In genomic region chr3:145767909-145768308, GRCh38 we compare ENCODE assay signal across 12 cellular contexts.
DNase-seq lines count a peak whose midpoint lies in the region; ATAC-seq and FAIRE-seq lines count a peak whose summit lies in the region.
"Had no signal": no experiment of that assay in that cellular context is flagged by ENCODE, and none has a peak within 500 bp of the region (broad histone marks: within the 10 kb centered on the region; RNA-seq: fewer than 3 reads in every experiment).

No MANE protein-coding gene starts in this region.

- no peaks in the 10 kb centered on the region for H3K4me1 ChIP-seq in small intestine (ENCODE audit: control insufficient read depth in 2 of 2, insufficient read depth in 1 of 2, low read depth in 1 of 2, low read length in 1 of 2)
- H3K4me1 ChIP-seq: right atrium auricular region had no signal

- H3K27me3 ChIP-seq in small intestine (ENCODE audit: control insufficient read depth in 2 of 2, insufficient read depth in 2 of 2, low read length in 2 of 2): no peaks in the 10 kb centered on the region
- H3K27me3 ChIP-seq: right atrium auricular region had no signal

- no peaks in the 10 kb centered on the region for H3K36me3 ChIP-seq in small intestine (ENCODE audit: control insufficient read depth in 2 of 2, insufficient read depth in 2 of 2, low read length in 2 of 2)
- H3K36me3 ChIP-seq: right atrium auricular region had no signal

- no peak for ATAC-seq in natural killer cell treated with Interleukin-12 subunit alpha and Interleukin-12 subunit beta and Interleukin-15 and Interleukin-18, amount 100 ng/mL, for 72 hours
- no peak for ATAC-seq in stimulated activated naive B cell treated with anti-CD40 and anti-IgM and Interleukin-4, amounts not matched to agents 10 μg/mL and 1 μg/mL and 100 μg/mL, for 72 hours (replicated peaks)
- ATAC-seq: activated CD8-positive, alpha-beta T cell treated with anti-CD3 and anti-CD28 coated beads, Interleukin-2, amount 10 ng/mL, durations not matched to agents 7 days and 5 days had no signal

- no peak overlapping the region for H3K27ac Mint-ChIP-seq in natural killer cell treated with Interleukin-12 subunit alpha and Interleukin-12 subunit beta and Interleukin-15 and Interleukin-18, amount 100 ng/mL, for 72 hours
- no peak overlapping the region for H3K27ac Mint-ChIP-seq in stimulated activated naive B cell treated with anti-CD40 and anti-IgM and Interleukin-4, amounts not matched to agents 10 μg/mL and 1 μg/mL and 100 μg/mL, for 72 hours
- H3K27ac Mint-ChIP-seq: activated CD8-positive, alpha-beta T cell treated with anti-CD3 and anti-CD28 coated beads, Interleukin-2, amount 10 ng/mL, durations not matched to agents 7 days and 5 days had no signal

- H3K27me3 Mint-ChIP-seq in natural killer cell treated with Interleukin-12 subunit alpha and Interleukin-12 subunit beta and Interleukin-15 and Interleukin-18, amount 100 ng/mL, for 72 hours: no peaks in the 10 kb centered on the region
- no peaks in the 10 kb centered on the region for H3K27me3 Mint-ChIP-seq in stimulated activated naive B cell treated with anti-CD40 and anti-IgM and Interleukin-4, amounts not matched to agents 10 μg/mL and 1 μg/mL and 100 μg/mL, for 72 hours

- 1 to 18% (median 4%) methylated on average over 1 of the region's 1 CpG for WGBS in small intestine, 3 donors

- no peak overlapping the region for H3K27ac ChIP-seq in small intestine (ENCODE audit: low read depth in 1 of 2, low read length in 1 of 2)
- H3K27ac ChIP-seq: epithelial cell of prostate, right atrium auricular region had no signal

- FAIRE-seq in endometrium (lab: Jason Lieb, UNC) (peak; percentile 94), small intestine (lab: Jason Lieb, UNC) (peak; percentile 47)
- FAIRE-seq: RCC 7860 had no signal

- H3K36me3 Mint-ChIP-seq in natural killer cell treated with Interleukin-12 subunit alpha and Interleukin-12 subunit beta and Interleukin-15 and Interleukin-18, amount 100 ng/mL, for 72 hours: no peaks in the 10 kb centered on the region
- no peaks in the 10 kb centered on the region for H3K36me3 Mint-ChIP-seq in stimulated activated naive B cell treated with anti-CD40 and anti-IgM and Interleukin-4, amounts not matched to agents 10 μg/mL and 1 μg/mL and 100 μg/mL, for 72 hours

- no peaks in the 10 kb centered on the region for H3K9me3 ChIP-seq in small intestine (ENCODE audit: control insufficient read depth, low read depth)

- H3K4me1 Mint-ChIP-seq in natural killer cell treated with Interleukin-12 subunit alpha and Interleukin-12 subunit beta and Interleukin-15 and Interleukin-18, amount 100 ng/mL, for 72 hours (ENCODE audit: low read depth in 2 of 2): no peaks in the 10 kb centered on the region
- H3K4me1 Mint-ChIP-seq in stimulated activated naive B cell treated with anti-CD40 and anti-IgM and Interleukin-4, amounts not matched to agents 10 μg/mL and 1 μg/mL and 100 μg/mL, for 72 hours: no peaks in the 10 kb centered on the region

- DNase-seq in NCI-H82 (lab: John Stamatoyannopoulos, UW) (peak; percentile 22), NCI-H82 treated with DMSO at 0.1 percent for 48 hours (lab: John Stamatoyannopoulos, UW; ENCODE audit: unreplicated experiment) (no peak), NCI-H446 treated with DMSO at 0.1 percent for 48 hours (lab: John Stamatoyannopoulos, UW) (peak; percentile 6), small intestine (no peak)
- DNase-seq in natural killer cell treated with Interleukin-12 subunit alpha and Interleukin-12 subunit beta and Interleukin-15 and Interleukin-18, amount 100 ng/mL, for 72 hours (ENCODE audit: low spot score): no peak
- DNase-seq in stimulated activated naive B cell treated with anti-CD40 and anti-IgM and Interleukin-4, amounts not matched to agents 10 μg/mL and 1 μg/mL and 100 μg/mL, for 72 hours: no peak
- no peak for DNase-seq in stimulated activated CD4-positive, alpha-beta T cell treated with anti-CD3 and anti-CD28 coated beads, Interleukin-4, amount 100 ng/mL, for 4 hours
- DNase-seq: activated CD8-positive, alpha-beta T cell treated with anti-CD3 and anti-CD28 coated beads, Interleukin-2, amount 10 ng/mL, durations not matched to agents 7 days and 5 days had no signal

- no peak overlapping the region for H3K4me3 Mint-ChIP-seq in natural killer cell treated with Interleukin-12 subunit alpha and Interleukin-12 subunit beta and Interleukin-15 and Interleukin-18, amount 100 ng/mL, for 72 hours
- no peak overlapping the region for H3K4me3 Mint-ChIP-seq in stimulated activated naive B cell treated with anti-CD40 and anti-IgM and Interleukin-4, amounts not matched to agents 10 μg/mL and 1 μg/mL and 100 μg/mL, for 72 hours
- H3K4me3 Mint-ChIP-seq: activated CD8-positive, alpha-beta T cell treated with anti-CD3 and anti-CD28 coated beads, Interleukin-2, amount 10 ng/mL, durations not matched to agents 7 days and 5 days had no signal

- H3K9me3 Mint-ChIP-seq in natural killer cell treated with Interleukin-12 subunit alpha and Interleukin-12 subunit beta and Interleukin-15 and Interleukin-18, amount 100 ng/mL, for 72 hours: peaks cover 6% of the 10 kb centered on the region
- peaks cover 4 to 8% of the 10 kb centered on the region in 2 donors for H3K9me3 Mint-ChIP-seq in stimulated activated naive B cell treated with anti-CD40 and anti-IgM and Interleukin-4, amounts not matched to agents 10 μg/mL and 1 μg/mL and 100 μg/mL, for 72 hours

- H3K4me3 ChIP-seq in small intestine (ENCODE audit: low read depth in 1 of 2, low read length in 2 of 2): no peak overlapping the region
- H3K4me3 ChIP-seq: right atrium auricular region had no signal

Comparison
In these comparisons a context has a peak if more than half of its experiments do, and no peak if none do; other contexts are left out.
1. DNase-seq: peak in NCI-H82 (single experiment) and NCI-H446 treated with DMSO at 0.1 percent for 48 hours (single experiment); none in NCI-H82 treated with DMSO at 0.1 percent for 48 hours (single experiment), small intestine (single experiment), natural killer cell treated with Interleukin-12 subunit alpha and Interleukin-12 subunit beta and Interleukin-15 and Interleukin-18, amount 100 ng/mL, for 72 hours (single experiment), stimulated activated naive B cell treated with anti-CD40 and anti-IgM and Interleukin-4, amounts not matched to agents 10 μg/mL and 1 μg/mL and 100 μg/mL, for 72 hours (single experiment) and stimulated activated CD4-positive, alpha-beta T cell treated with anti-CD3 and anti-CD28 coated beads, Interleukin-4, amount 100 ng/mL, for 4 hours (0 of 2).